In the genomic region with DNA sequence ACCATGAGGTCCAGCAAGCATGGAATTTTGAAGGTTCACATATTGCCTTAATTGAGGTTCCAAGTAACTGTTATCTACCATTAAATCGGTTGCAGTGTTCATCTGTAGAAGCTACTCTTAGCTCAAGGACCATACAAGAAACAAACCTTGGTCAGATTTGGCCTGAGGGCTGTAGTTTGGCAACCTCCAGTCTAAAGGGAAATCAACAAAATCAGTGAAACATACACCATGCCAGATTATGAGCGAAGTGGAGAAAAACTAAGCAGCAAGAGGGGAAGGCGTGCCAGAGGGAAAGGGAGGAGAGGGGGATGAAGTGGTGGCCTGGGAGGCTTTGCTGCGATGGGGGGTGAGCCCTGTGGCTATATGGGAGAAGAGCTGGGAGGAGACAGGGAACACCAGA, we compare ENCODE assay signal across 30 cellular contexts. TPM values are rescaled to one million over a fixed set of nuclear protein-coding genes. Genes with fewer than 3 reads are reported as not detected.
"Had no signal": no experiment of that assay in that cellular context is flagged by ENCODE, and none has a peak within 500 bp of the region (broad histone marks: within the 10 kb centered on the region; RNA-seq: fewer than 3 reads in every experiment).

No MANE protein-coding gene starts in this region.

- H3K36me3 Mint-ChIP-seq: immature natural killer cell, mesothelial cell of epicardium, naive B cell, natural killer cell had no signal

- H3K9me3 Mint-ChIP-seq: dendritic cell treated with granulocyte-macrophage colony-stimulating factor and Interleukin-4, amounts not matched to agents 40 ng/mL and 50 ng/mL, for 4 days; effector memory CD8-positive, alpha-beta T cell; endodermal cell; immature natural killer cell; mesothelial cell of epicardium; naive B cell; natural killer cell had no signal

- FAIRE-seq: endometrium had no signal

- H3K27me3 ChIP-seq: colonic mucosa, gastrocnemius medialis, hepatocyte, left lung had no signal

- H3K36me3 ChIP-seq: colonic mucosa, esophagus squamous epithelium, gastrocnemius medialis, left lung, lower lobe of right lung had no signal

- H3K27ac ChIP-seq: colonic mucosa, epithelial cell of prostate, esophagus squamous epithelium, gastrocnemius medialis, hepatocyte, left lung, lower lobe of right lung had no signal

- H3K27ac Mint-ChIP-seq: dendritic cell treated with granulocyte-macrophage colony-stimulating factor and Interleukin-4, amounts not matched to agents 40 ng/mL and 50 ng/mL, for 4 days; effector memory CD8-positive, alpha-beta T cell; endodermal cell; immature natural killer cell; mesothelial cell of epicardium; naive B cell; natural killer cell had no signal

- H3K4me1 Mint-ChIP-seq: mesothelial cell of epicardium, naive B cell had no signal

- H3K4me3 ChIP-seq: colonic mucosa, esophagus squamous epithelium, gastrocnemius medialis, hepatocyte, left lung, lower lobe of right lung, mucosa of descending colon had no signal

- ATAC-seq: effector memory CD8-positive, alpha-beta T cell; esophagus mucosa; gastrocnemius medialis; left lung; left ventricle myocardium superior; lower lobe of right lung; mucosa of descending colon; natural killer cell had no signal

- H3K4me3 Mint-ChIP-seq: dendritic cell treated with granulocyte-macrophage colony-stimulating factor and Interleukin-4, amounts not matched to agents 40 ng/mL and 50 ng/mL, for 4 days; effector memory CD8-positive, alpha-beta T cell; endodermal cell; immature natural killer cell; mesothelial cell of epicardium; naive B cell; natural killer cell had no signal

- H3K9me3 ChIP-seq: colonic mucosa, esophagus squamous epithelium, gastrocnemius medialis, left lung, lower lobe of right lung, mucosa of descending colon had no signal

- H3K27me3 Mint-ChIP-seq: dendritic cell treated with granulocyte-macrophage colony-stimulating factor and Interleukin-4, amounts not matched to agents 40 ng/mL and 50 ng/mL, for 4 days had no signal

- DNase-seq: colonic mucosa; cortex of kidney; effector CD8-positive, alpha-beta T cell; effector memory CD8-positive, alpha-beta T cell; endodermal cell; erythroblast; esophagus squamous epithelium; foreskin fibroblast; foreskin melanocyte; gastrocnemius medialis; glutamatergic neuron; head of caudate nucleus; hypothalamus; immature natural killer cell; islet precursor cell; left cardiac atrium; left lung; left ventricle myocardium superior; lower lobe of right lung; mesenchymal stem cell; mucosa of descending colon; naive B cell; natural killer cell had no signal

RNA-seq across cellular contexts. Expression of a gene that starts 8.8 kb away (rescaled TPM):
- total RNA-seq: kidney epithelial cell had no signal
